ENCODE assay signal across 8 cellular contexts in the genomic region with DNA sequence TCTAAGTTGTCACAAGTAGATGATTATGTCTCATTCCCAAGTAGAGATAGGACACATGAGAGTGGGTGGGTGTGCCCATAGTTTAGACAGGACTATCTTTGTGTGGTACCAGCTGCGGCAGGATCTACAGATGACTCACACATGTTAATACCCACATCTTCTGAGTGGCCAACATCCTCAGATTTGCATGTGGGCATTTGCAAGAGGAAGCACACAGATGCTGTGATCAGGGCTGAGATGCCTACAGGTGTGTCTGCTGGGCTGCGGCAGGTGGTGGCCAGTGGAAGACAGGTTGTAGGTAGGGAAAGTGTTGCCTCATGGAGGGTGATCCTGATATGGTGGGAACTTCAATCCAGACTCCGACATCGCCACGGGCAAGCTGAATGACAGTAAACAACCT. TPM values are rescaled to one million over a fixed set of nuclear protein-coding genes. Genes with fewer than 3 reads are reported as not detected.
DNase-seq lines count a peak whose midpoint lies in the region; ATAC-seq, FAIRE-seq and TF ChIP-seq lines count a peak whose summit lies in the region.

No MANE protein-coding gene starts in this region.

- no peak overlapping the region for H3K9ac ChIP-seq in HepG2 (ENCODE audit: insufficient read depth, low read depth, low read length)

- peaks cover 53% of the 10 kb centered on the region for H3K4me1 Mint-ChIP-seq in activated T-helper 2 cell treated with anti-CD3 and anti-CD28 coated beads, Interferon-gamma antibody, Interleukin-2, Interleukin-4, amounts not matched to agents 10 μg/mL and 5 μg/mL and 100 μg/mL, durations not matched to agents 14 hours and 24 hours and 36 hours (ENCODE audit: low read depth)

- H3K4me2 ChIP-seq in HepG2 (ENCODE audit: low read depth, low read length): no peak overlapping the region

- CTCF ChIA-PET in HepG2 (lab: Yijun Ruan, JAX; ENCODE audit: low intra/inter-chr PET ratio, low total read pairs): no interaction called here

- TF ChIP-seq POLR2A in HepG2 (IDR thresholded peaks at IDR 0.05; ENCODE audit: insufficient read depth in 1 of 2, low read depth in 2 of 2, low read length in 2 of 2) (no peak), right lobe of liver (IDR thresholded peaks at IDR 0.05) (no peak)

- no peaks in the 10 kb centered on the region for H3K36me3 Mint-ChIP-seq in activated T-helper 2 cell treated with anti-CD3 and anti-CD28 coated beads, Interferon-gamma antibody, Interleukin-2, Interleukin-4, amounts not matched to agents 10 μg/mL and 5 μg/mL and 100 μg/mL, durations not matched to agents 14 hours and 24 hours and 36 hours (ENCODE audit: low read depth)

- POLR2A ChIA-PET in HepG2 (lab: Yijun Ruan, JAX): no interaction called here

- TF ChIP-seq RAD21 in HepG2 (CRISPR knock-in tag; IDR thresholded peaks at IDR 0.05): no peak

- no peak for FAIRE-seq in HepG2 (lab: Jason Lieb, UNC)

- peaks cover 94% of the 10 kb centered on the region for H3K79me2 ChIP-seq in HepG2 (ENCODE audit: insufficient read depth, low read length)

- H3K4me1 ChIP-seq in HepG2 (ENCODE audit: insufficient read depth, low read length) (peaks cover 83% of the 10 kb centered on the region), right lobe of liver (peaks cover 0 to 23% (median 0%) of the 10 kb centered on the region in 4 donors), upper lobe of right lung (peaks cover 65% of the 10 kb centered on the region)

- DNase-seq in HepG2 (ENCODE audit: low spot score) (no peak), right lobe of liver (no peak), upper lobe of right lung (no peak), GF-D8 (lab: John Stamatoyannopoulos, UW) (no peak), NCI-H1436 treated with DMSO at 0.1 percent for 48 hours (lab: John Stamatoyannopoulos, UW) (no peak)
- no peak for DNase-seq in activated T-helper 2 cell treated with anti-CD3 and anti-CD28 coated beads, Interferon-gamma antibody, Interleukin-2, Interleukin-4, amounts not matched to agents 10 μg/mL and 5 μg/mL and 100 μg/mL, durations not matched to agents 14 hours and 24 hours and 36 hours (ENCODE audit: low spot score)
- DNase-seq in activated CD4-positive, CD25-positive, alpha-beta regulatory T cell treated with anti-CD3 and anti-CD28 coated beads, Interleukin-2, amount 50 U/mL, for 72 hours: no peak

- H3K36me3 ChIP-seq in HepG2 (replicated peaks in 1 of 2; ENCODE audit: control insufficient read depth in 1 of 2, insufficient read depth in 2 of 2, low read length in 2 of 2) (peaks cover 19 to 29% of the 10 kb centered on the region in 2 experiments; a peak in 4 of 5 replicates), right lobe of liver (no peaks in the 10 kb centered on the region), upper lobe of right lung (no peaks in the 10 kb centered on the region)

- no peaks in the 10 kb centered on the region for H3K9me3 Mint-ChIP-seq in activated T-helper 2 cell treated with anti-CD3 and anti-CD28 coated beads, Interferon-gamma antibody, Interleukin-2, Interleukin-4, amounts not matched to agents 10 μg/mL and 5 μg/mL and 100 μg/mL, durations not matched to agents 14 hours and 24 hours and 36 hours

- no TSS peak for BruUV-seq in HepG2 (replicated peaks; lab: Mats Ljungman, UMichigan)

- ATAC-seq in HepG2: no peak
- no peak for ATAC-seq in right lobe of liver
- ATAC-seq in HG03196 (IDR thresholded peaks at IDR 0.05; ENCODE audit: unreplicated experiment): peak; percentile 80
- peak; percentile 26 for ATAC-seq in upper lobe of right lung

- peak overlapping the region; percentile 73 for H3K4me3 Mint-ChIP-seq in activated T-helper 2 cell treated with anti-CD3 and anti-CD28 coated beads, Interferon-gamma antibody, Interleukin-2, Interleukin-4, amounts not matched to agents 10 μg/mL and 5 μg/mL and 100 μg/mL, durations not matched to agents 14 hours and 24 hours and 36 hours (ENCODE audit: low read depth)

- H3K27ac ChIP-seq in HepG2 (ENCODE audit: extremely low read length, insufficient read depth, low read length) (no peak overlapping the region), right lobe of liver (no peak overlapping the region), upper lobe of right lung (no peak overlapping the region)

- in situ Hi-C loops in HepG2 (cut with HindIII; ENCODE audit: extremely low pct_ligation_motif_present, low pct_unique_long_range_greater_than_20kb): no loop called here

- H3K4me3 ChIP-seq in HepG2 (replicated peaks in 1 of 3; ENCODE audit: insufficient read depth in 1 of 3, low read depth in 2 of 3, low read length in 3 of 3): no peak overlapping the region
- no peak overlapping the region for H3K4me3 ChIP-seq in right lobe of liver
- H3K4me3 ChIP-seq in upper lobe of right lung: no peak overlapping the region

- TF ChIP-seq EP300 in HepG2 (IDR thresholded peaks at IDR 0.05; ENCODE audit: low read depth in 2 of 2, low read length in 2 of 2) (no peak), HepG2 (CRISPR knock-in tag; IDR thresholded peaks at IDR 0.05; ENCODE audit: borderline replicate concordance) (no peak)

- H3K9me3 ChIP-seq in HepG2 (ENCODE audit: low read length): no peaks in the 10 kb centered on the region
- no peaks in the 10 kb centered on the region for H3K9me3 ChIP-seq in right lobe of liver
- H3K9me3 ChIP-seq in upper lobe of right lung: no peaks in the 10 kb centered on the region

- H4K20me1 ChIP-seq in HepG2 (ENCODE audit: insufficient read depth, low read length): 0 out of 2 replicates have a peak, but pooled peaks cover under 1% of the 10 kb centered on the region

- 92% methylated on average over 5 of the region's 5 CpGs for WGBS in HepG2 (ENCODE audit: low lambda C conversion rate)
- 77% methylated on average over 5 of the region's 5 CpGs for WGBS in right lobe of liver (ENCODE audit: insufficient coverage, low coverage, low lambda C conversion rate, missing lambda C conversion rate)

- H3K27me3 ChIP-seq in HepG2 (ENCODE audit: control insufficient read depth in 1 of 2, insufficient read depth in 2 of 2, low read length in 2 of 2): no peaks in the 10 kb centered on the region
- no peaks in the 10 kb centered on the region for H3K27me3 ChIP-seq in right lobe of liver
- no peaks in the 10 kb centered on the region for H3K27me3 ChIP-seq in upper lobe of right lung

- no peak overlapping the region for H2AFZ ChIP-seq in HepG2 (ENCODE audit: low read length)

- no peak overlapping the region for H3K27ac Mint-ChIP-seq in activated T-helper 2 cell treated with anti-CD3 and anti-CD28 coated beads, Interferon-gamma antibody, Interleukin-2, Interleukin-4, amounts not matched to agents 10 μg/mL and 5 μg/mL and 100 μg/mL, durations not matched to agents 14 hours and 24 hours and 36 hours

- TF ChIP-seq CTCF in HepG2 (CRISPR knock-in tag; IDR thresholded peaks at IDR 0.05) (no peak), right lobe of liver (IDR thresholded peaks at IDR 0.05) (no peak), upper lobe of right lung (IDR thresholded peaks at IDR 0.05) (no peak)

- intact Hi-C loops in HepG2 (cut with micrococcal nuclease; ENCODE audit: unreplicated experiment) (no loop called here), right lobe of liver (cut with DNase I) (no loop called here), upper lobe of right lung (cut with DNase I) (no loop called here)
- intact Hi-C loops in activated T-helper 2 cell treated with anti-CD3 and anti-CD28 coated beads, Interferon-gamma antibody, Interleukin-2, Interleukin-4, amounts not matched to agents 10 μg/mL and 5 μg/mL and 100 μg/mL, durations not matched to agents 14 hours and 24 hours and 36 hours (cut with micrococcal nuclease): loop anchor here (2.0 kb wide), 1 partner anchor 25 kb away; no protein-coding TSS in a partner anchor

- H3K27me3 Mint-ChIP-seq in activated T-helper 2 cell treated with anti-CD3 and anti-CD28 coated beads, Interferon-gamma antibody, Interleukin-2, Interleukin-4, amounts not matched to agents 10 μg/mL and 5 μg/mL and 100 μg/mL, durations not matched to agents 14 hours and 24 hours and 36 hours (ENCODE audit: low read depth): no peaks in the 10 kb centered on the region

TF ChIP-seq in HepG2, 621 proteins besides CTCF, POLR2A, EP300 and RAD21 (continues in another document):
- TF ChIP-seq, protein P1, sequence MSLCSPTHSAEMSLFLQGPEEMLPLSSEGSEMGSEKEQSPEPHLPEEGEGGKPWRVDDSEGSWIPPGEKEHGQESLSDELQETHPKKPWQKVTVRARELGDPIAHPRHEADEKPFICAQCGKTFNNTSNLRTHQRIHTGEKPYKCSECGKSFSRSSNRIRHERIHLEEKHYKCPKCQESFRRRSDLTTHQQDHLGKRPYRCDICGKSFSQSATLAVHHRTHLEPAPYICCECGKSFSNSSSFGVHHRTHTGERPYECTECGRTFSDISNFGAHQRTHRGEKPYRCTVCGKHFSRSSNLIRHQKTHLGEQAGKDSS (CRISPR knock-in tag; IDR thresholded peaks at IDR 0.05; ENCODE audit: borderline replicate concordance, low read depth): no peak
- no peak for TF ChIP-seq CC2D1A (CRISPR knock-in tag; IDR thresholded peaks at IDR 0.05)

RNA-seq across cellular contexts. Expression of a gene that starts 50.8 kb away (rescaled TPM):
- total RNA-seq in HepG2 (2016; rRNA removed; fragmentation: Illumina TruSeq; extraction: Trizol) (85.4 and 102 TPM in 2 replicates), right lobe of liver (10 to 100 TPM; 27.7 to 66.5 (median 40.8) TPM), upper lobe of right lung (316 TPM)
- 31.3 and 33.8 TPM in 2 replicates for total RNA-seq in HepG2 (2016; cell fraction: cytosol; rRNA removed; fragmentation: Illumina TruSeq; extraction: Trizol; ENCODE audit: low read depth)
- 82.8 and 99.8 TPM in 2 replicates for total RNA-seq in HepG2 (2016; cell fraction: insoluble cytoplasmic fraction; rRNA removed; fragmentation: Illumina TruSeq; extraction: Trizol)
- total RNA-seq in HepG2 (2016; cell fraction: membrane; rRNA removed; fragmentation: Illumina TruSeq; extraction: Trizol): 24.5 and 25.3 TPM in 2 replicates
- 238 and 263 TPM in 2 replicates for total RNA-seq in HepG2 (2016; cell fraction: nucleus; rRNA removed; fragmentation: Illumina TruSeq; extraction: Trizol)
- polyA plus RNA-seq in HepG2 (2011; rRNA removed): 116 and 119 TPM in 2 replicates
- polyA plus RNA-seq in HepG2 (2011; cell fraction: cytosol; rRNA removed): 80.3 and 114 TPM in 2 replicates
- polyA plus RNA-seq in HepG2 (2011; cell fraction: nucleus; rRNA removed): 157 and 177 TPM in 2 replicates
- polyA plus RNA-seq in HepG2 (2012): 163 and 168 TPM in 2 replicates
- polyA plus RNA-seq in HepG2 (2016; cell fraction: cytosol; fragmentation: Illumina TruSeq; extraction: Trizol; ENCODE audit: low read depth): 1.2 and 1.7 TPM in 2 replicates
- polyA plus RNA-seq in HepG2 (2016; cell fraction: insoluble cytoplasmic fraction; fragmentation: Illumina TruSeq; extraction: Trizol; ENCODE audit: low read depth): 32.6 and 33.9 TPM in 2 replicates
- polyA plus RNA-seq in HepG2 (2016; cell fraction: membrane; fragmentation: Illumina TruSeq; extraction: Trizol; ENCODE audit: low read depth): 2.6 and 3.8 TPM in 2 replicates
- polyA plus RNA-seq in HepG2 (2016; cell fraction: nucleus; fragmentation: Illumina TruSeq; extraction: Trizol; ENCODE audit: insufficient read depth, low read depth): 41.1 and 45.1 TPM in 2 replicates
- polyA minus RNA-seq in HepG2 (2011; rRNA and poly(A)+ RNA removed; ENCODE audit: low replicate concordance): 15.6 and 209 TPM in 2 replicates
- 248 and 267 TPM in 2 replicates for polyA minus RNA-seq in HepG2 (2011; cell fraction: cytosol; rRNA and poly(A)+ RNA removed)
- polyA minus RNA-seq in HepG2 (2011; cell fraction: nucleus; rRNA and poly(A)+ RNA removed): 1,476 and 1,554 TPM in 2 replicates
- 48.6 and 54.6 TPM in 2 replicates for total RNA-seq in activated T-helper 2 cell treated with anti-CD3 and anti-CD28 coated beads, Interferon-gamma antibody, Interleukin-2, Interleukin-4, amounts not matched to agents 10 μg/mL and 5 μg/mL and 100 μg/mL, durations not matched to agents 14 hours and 24 hours and 36 hours

Comparison
In these comparisons a context has a peak if more than half of its experiments do, and no peak if none do; other contexts are left out.
1. ATAC-seq: peak in HG03196 (single experiment) and upper lobe of right lung (single experiment); none in HepG2 (single experiment) and right lobe of liver (0 of 4).